In genomic region chr13:114315074-114315785, GRCh38 we compare ENCODE assay signal across 7 cellular contexts.
DNase-seq lines count a peak whose midpoint lies in the region; ATAC-seq and TF ChIP-seq lines count a peak whose summit lies in the region.

No MANE protein-coding gene starts in this region.

- no peaks in the 10 kb centered on the region for H3K9me3 ChIP-seq in duodenal mucosa (ENCODE audit: control insufficient read depth in 1 of 2, low read length in 2 of 2)
- H3K9me3 ChIP-seq in neutrophil: no peaks in the 10 kb centered on the region

- H3K9ac ChIP-seq in duodenal mucosa (ENCODE audit: low read depth in 1 of 2, low read length in 2 of 2): peak overlapping the region; percentile 65 to 73

- H3K4me3 ChIP-seq in NB4 (ENCODE audit: low read depth, low read length) (peak overlapping the region; percentile 87), duodenal mucosa (ENCODE audit: low read depth in 1 of 2, low read length in 2 of 2) (peak overlapping the region; percentile 78 to 79), neutrophil (ENCODE audit: low read depth in 1 of 2, low read length in 1 of 2) (peak overlapping the region; percentile 79 to 80)

- H3K27ac ChIP-seq in duodenal mucosa (ENCODE audit: low read depth, low read length) (peak overlapping the region; percentile 80), neutrophil (peak overlapping the region; percentile 86)

- H3K36me3 ChIP-seq in duodenal mucosa (ENCODE audit: control insufficient read depth in 1 of 2, insufficient read depth in 2 of 2, low read length in 2 of 2) (peaks cover 0 to 3% of the 10 kb centered on the region in 2 donors), neutrophil (no peaks in the 10 kb centered on the region)

- DNase-seq in NB4 (ENCODE audit: low read depth): peak; percentile 31
- no peak for DNase-seq in NCI-H2227 treated with DMSO at 0.1 percent for 48 hours (lab: John Stamatoyannopoulos, UW)
- DNase-seq in NCI-H446 treated with DMSO at 0.1 percent for 48 hours (lab: John Stamatoyannopoulos, UW): no peak

- ATAC-seq in GM21529 (IDR thresholded peaks at IDR 0.05; ENCODE audit: unreplicated experiment): peak; percentile 5
- ATAC-seq in HG02642 (IDR thresholded peaks at IDR 0.05; ENCODE audit: poor library complexity, unreplicated experiment): no peak

- no peaks in the 10 kb centered on the region for H3K27me3 ChIP-seq in duodenal mucosa (ENCODE audit: control insufficient read depth in 1 of 2, insufficient read depth in 2 of 2, low read length in 2 of 2)
- no peaks in the 10 kb centered on the region for H3K27me3 ChIP-seq in neutrophil

- H3K4me1 ChIP-seq in duodenal mucosa (ENCODE audit: control insufficient read depth in 1 of 2, insufficient read depth in 2 of 2, low read length in 2 of 2) (peaks cover 16 to 20% of the 10 kb centered on the region in 2 donors), neutrophil (ENCODE audit: control insufficient read depth in 1 of 2, insufficient read depth in 1 of 2, low read depth in 1 of 2, low read length in 1 of 2) (peaks cover 18 to 21% of the 10 kb centered on the region in 2 experiments)

- TF ChIP-seq POLR2A in NB4 (IDR thresholded peaks at IDR 0.05; ENCODE audit: extremely low read depth, insufficient read length): no peak

- TF ChIP-seq CTCF in NB4 (IDR thresholded peaks at IDR 0.05; ENCODE audit: low read depth, low read length): no peak
- no peak for TF ChIP-seq CTCF in neutrophil (IDR thresholded peaks at IDR 0.05)
